Comparison of ENCODE assay signal across 13 cellular contexts in genomic region chr6:157239671-157240058, GRCh38.
DNase-seq lines count a peak whose midpoint lies in the region; ATAC-seq, FAIRE-seq and TF ChIP-seq lines count a peak whose summit lies in the region.
"Had no signal": no experiment of that assay in that cellular context is flagged by ENCODE, and none has a peak within 500 bp of the region (broad histone marks: within the 10 kb centered on the region; RNA-seq: fewer than 3 reads in every experiment).

No MANE protein-coding gene starts in this region.

- FAIRE-seq in HTR-8/SVneo (lab: Jason Lieb, UNC): no peak
- FAIRE-seq: bronchial epithelial cell, endometrium had no signal

- H3K27ac Mint-ChIP-seq in GM23338 (no peak overlapping the region), immature natural killer cell (peak overlapping the region in 4 of 6 donors; percentile 13 to 79 (median 25))
- H3K27ac Mint-ChIP-seq: activated CD4-positive, alpha-beta memory T cell treated with anti-CD3 and anti-CD28 coated beads, Interleukin-2, amount 10 ng/mL, durations not matched to agents 7 days and 5 days; CD4-positive, CD25-positive, alpha-beta regulatory T cell had no signal

- peaks cover 5% of the 10 kb centered on the region for H3K9me2 ChIP-seq in GM23338 (ENCODE audit: insufficient read depth)

- peaks cover 15% of the 10 kb centered on the region for H3K4me1 ChIP-seq in GM23338 (ENCODE audit: insufficient read depth)
- peaks cover 28 to 50% (median 39%) of the 10 kb centered on the region in 4 donors for H3K4me1 ChIP-seq in stomach

- no peak overlapping the region for H3K27ac ChIP-seq in GM23338 (ENCODE audit: low read depth)
- H3K27ac ChIP-seq in SK-N-MC: peak overlapping the region; percentile 83
- H3K27ac ChIP-seq in stomach: peak overlapping the region in 4 of 5 donors; percentile 31 to 79 (median 60)

- H3F3A ChIP-seq in GM23338 (replicated peaks; ENCODE audit: low read depth): 0 out of 2 replicates have a peak, but pooled peaks cover 3% of the 10 kb centered on the region

- ATAC-seq in GM23338: no peak

- H2AFZ ChIP-seq in GM23338: peak overlapping the region; percentile 94

- H3K9me3 Mint-ChIP-seq in GM23338: peaks cover 8% of the 10 kb centered on the region; the same call in 2 of the 3 replicates
- peaks cover 0 to 8% (median 4%) of the 10 kb centered on the region in 6 donors for H3K9me3 Mint-ChIP-seq in immature natural killer cell

- H3K4me3 ChIP-seq in GM23338: no peak overlapping the region
- H3K4me3 ChIP-seq in SK-N-MC: peak overlapping the region; percentile 85
- H3K4me3 ChIP-seq in stomach: peak overlapping the region in 3 of 4 donors; percentile 17 to 28 (median 25)

- intact Hi-C loops in stomach (cut with DNase I; ENCODE audit: low total_unique reads): no loop called here

- no peak for TF ChIP-seq EP300 in stomach (IDR thresholded peaks at IDR 0.05)

- WGBS in stomach, 5 donors: 76 to 91% (median 89%) methylated on average over 12 of the region's 12 CpGs

- H3K4me2 ChIP-seq in GM23338: 0 out of 2 replicates have a peak overlapping the region, but pooled peaks have one; percentile 39

- no peaks in the 10 kb centered on the region for H3K36me3 ChIP-seq in GM23338 (ENCODE audit: insufficient read depth)
- no peaks in the 10 kb centered on the region for H3K36me3 ChIP-seq in SK-N-MC (ENCODE audit: insufficient read depth, low read length)
- no peaks in the 10 kb centered on the region for H3K36me3 ChIP-seq in stomach

- H3K27me3 Mint-ChIP-seq in GM23338 (ENCODE audit: insufficient read depth, low read depth, poor library complexity): peaks cover 34% of the 10 kb centered on the region
- H3K27me3 Mint-ChIP-seq in immature natural killer cell (ENCODE audit: low read depth in 3 of 3): peaks cover 32 to 36% (median 34%) of the 10 kb centered on the region in 3 donors

- H3K79me2 ChIP-seq in GM23338 (replicated peaks; ENCODE audit: insufficient read depth): no peaks in the 10 kb centered on the region

- no peak overlapping the region for H3K4me3 Mint-ChIP-seq in GM23338
- H3K4me3 Mint-ChIP-seq in immature natural killer cell: no peak overlapping the region
- H3K4me3 Mint-ChIP-seq: CD4-positive, CD25-positive, alpha-beta regulatory T cell had no signal

- no peak for DNase-seq in GM23338 (ENCODE audit: low spot score)
- no peak for DNase-seq in SK-N-MC (ENCODE audit: low read depth, low spot score)
- DNase-seq in immature natural killer cell: no peak
- DNase-seq in stomach: no peak
- DNase-seq in HTR-8/SVneo (ENCODE audit: insufficient read length, low spot score): no peak
- no peak for DNase-seq in C1 segment of cervical spinal cord (lab: John Stamatoyannopoulos, UW)
- DNase-seq in superior temporal gyrus (ENCODE audit: extremely low spot score): no peak
- DNase-seq: activated CD4-positive, alpha-beta memory T cell treated with anti-CD3 and anti-CD28 coated beads, Interleukin-2, amount 10 ng/mL, durations not matched to agents 7 days and 5 days; activated effector memory CD4-positive, alpha-beta T cell treated with anti-CD3 and anti-CD28 coated beads, Interleukin-2, amount 50 U/mL, for 16 hours; stimulated activated CD4-positive, alpha-beta T cell treated with anti-CD3 and anti-CD28 coated beads, Interleukin-2, amount 100 ng/mL, for 24 hours had no signal

- H3K27me3 ChIP-seq in GM23338 (ENCODE audit: insufficient read depth): peaks cover 33% of the 10 kb centered on the region
- peaks cover 0 to 23% (median 19%) of the 10 kb centered on the region in 3 donors for H3K27me3 ChIP-seq in stomach

- no peaks in the 10 kb centered on the region; the same call in 2 of the 3 replicates for H3K36me3 Mint-ChIP-seq in GM23338 (ENCODE audit: low read depth)
- H3K36me3 Mint-ChIP-seq in immature natural killer cell: peaks cover 0 to 4% (median 0%) of the 10 kb centered on the region in 3 donors
- H3K36me3 Mint-ChIP-seq: CD4-positive, CD25-positive, alpha-beta regulatory T cell had no signal

- peak overlapping the region; percentile 34 for H3K9ac ChIP-seq in SK-N-MC (ENCODE audit: insufficient read length)

- no peak for TF ChIP-seq CTCF in GM23338 (conservative IDR thresholded peaks at IDR 0.05; ENCODE audit: low read depth in 2 of 2)
- TF ChIP-seq CTCF in stomach (IDR thresholded peaks at IDR 0.05): no peak

- H3K4me1 Mint-ChIP-seq in GM23338 (peaks cover 27% of the 10 kb centered on the region), immature natural killer cell (peaks cover 25 to 34% of the 10 kb centered on the region in 2 donors)

- no peaks in the 10 kb centered on the region for H4K20me1 ChIP-seq in GM23338 (replicated peaks; ENCODE audit: insufficient read depth)

- H3K9me3 ChIP-seq in SK-N-MC (ENCODE audit: low read depth, low read length) (no peaks in the 10 kb centered on the region), stomach (no peaks in the 10 kb centered on the region)

- TF ChIP-seq POLR2A in stomach (IDR thresholded peaks at IDR 0.05): no peak

TF ChIP-seq in GM23338, 12 proteins besides CTCF, POLR2A, EP300 and RAD21:
- TF ChIP-seq ETS1 (IDR thresholded peaks at IDR 0.05) (no peak), JUNB (IDR thresholded peaks at IDR 0.05; ENCODE audit: unreplicated experiment) (no peak), REST (IDR thresholded peaks at IDR 0.05; ENCODE audit: unreplicated experiment) (no peak), NANOG (IDR thresholded peaks at IDR 0.05; ENCODE audit: borderline replicate concordance) (no peak), ZNF331 (CRISPR knock-in tag; IDR thresholded peaks at IDR 0.05; ENCODE audit: low read depth) (no peak), CREB1 (CRISPR knock-in tag; IDR thresholded peaks at IDR 0.05; ENCODE audit: low read depth) (no peak), STAT1 (IDR thresholded peaks at IDR 0.05; ENCODE audit: unreplicated experiment) (no peak)
